In the genomic region with DNA sequence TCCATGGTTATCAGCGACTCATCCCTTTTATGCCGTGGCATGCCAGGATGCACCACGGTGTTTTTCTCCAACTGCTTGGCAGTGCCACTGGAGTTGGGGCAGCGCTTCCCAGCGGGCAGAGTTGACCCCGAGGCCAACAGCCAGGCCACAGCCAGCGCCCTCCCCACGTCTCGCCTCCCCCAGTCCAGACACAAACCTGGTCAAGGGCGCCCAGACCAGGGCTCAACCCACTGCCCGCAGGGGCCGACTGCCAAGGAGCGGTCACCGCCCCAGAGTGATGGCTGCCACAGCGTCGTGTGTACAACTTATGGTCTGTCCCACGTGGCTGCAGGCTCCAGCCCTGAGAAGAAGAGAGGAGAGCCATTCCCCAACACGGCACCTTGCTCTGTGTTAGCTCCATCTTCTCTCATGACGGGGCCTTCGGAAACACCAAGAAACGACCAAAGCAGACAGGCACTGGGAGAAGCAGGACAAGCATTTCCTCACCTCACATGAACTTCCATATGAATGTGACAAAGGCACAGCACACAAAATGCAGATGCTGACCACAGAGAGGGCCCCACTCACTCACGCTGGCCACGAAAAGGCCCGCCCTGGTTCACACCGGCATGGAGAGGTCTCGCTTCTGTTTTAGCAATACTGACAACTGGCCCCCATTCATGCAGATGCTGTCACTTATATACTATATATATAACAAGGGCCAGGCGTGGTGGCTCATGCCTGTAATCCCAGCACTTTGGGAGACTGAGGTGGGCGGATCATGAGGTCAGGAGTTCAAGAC, we compare ENCODE assay signal across 14 cellular contexts. TPM values are rescaled to one million over a fixed set of nuclear protein-coding genes. Genes with fewer than 3 reads are reported as not detected.
DNase-seq lines count a peak whose midpoint lies in the region; ATAC-seq and TF ChIP-seq lines count a peak whose summit lies in the region.
"Had no signal": no experiment of that assay in that cellular context is flagged by ENCODE, and none has a peak within 500 bp of the region (broad histone marks: within the 10 kb centered on the region; RNA-seq: fewer than 3 reads in every experiment).

No MANE protein-coding gene starts in this region.

- H3K4me1 Mint-ChIP-seq in activated naive CD8-positive, alpha-beta T cell treated with anti-CD3 and anti-CD28 coated beads, Interleukin-2, amount 50 U/mL, for 24 hours: peaks cover 46% of the 10 kb centered on the region

- peak; percentile 3 for DNase-seq in NCI-H748 (lab: John Stamatoyannopoulos, UW; ENCODE audit: unreplicated experiment)
- DNase-seq in NCI-H748 treated with DMSO at 0.1 percent for 48 hours (lab: John Stamatoyannopoulos, UW): no peak
- DNase-seq in HL-60 (ENCODE audit: low read depth in 1 of 2, low spot score in 1 of 2): no peak
- DNase-seq in activated naive CD8-positive, alpha-beta T cell treated with anti-CD3 and anti-CD28 coated beads, Interleukin-2, amount 50 U/mL, for 24 hours: no peak
- DNase-seq in neuronal stem cell (ENCODE audit: low spot score): no peak
- DNase-seq in smooth muscle cell (lab: John Stamatoyannopoulos, UW; ENCODE audit: unreplicated experiment): no peak
- DNase-seq in WERI-Rb-1: no peak
- DNase-seq in dermis blood vessel endothelial cell: no peak
- DNase-seq: DMS53, NCI-H1694, nucleus accumbens had no signal

- no peaks in the 10 kb centered on the region for H3K36me3 Mint-ChIP-seq in activated naive CD8-positive, alpha-beta T cell treated with anti-CD3 and anti-CD28 coated beads, Interleukin-2, amount 50 U/mL, for 24 hours (ENCODE audit: low read depth)

- peaks cover 4 to 11% of the 10 kb centered on the region in 2 donors for H3K4me1 ChIP-seq in neuronal stem cell (ENCODE audit: control insufficient read depth in 2 of 2, insufficient read depth in 1 of 2, low read depth in 1 of 2, low read length in 2 of 2)
- H3K4me1 ChIP-seq in smooth muscle cell (ENCODE audit: low read depth): no peaks in the 10 kb centered on the region

- H3K27ac Mint-ChIP-seq in activated naive CD8-positive, alpha-beta T cell treated with anti-CD3 and anti-CD28 coated beads, Interleukin-2, amount 50 U/mL, for 24 hours: no peak overlapping the region

- peak overlapping the region; percentile 8 for H3K23ac ChIP-seq in neuronal stem cell (ENCODE audit: low read depth, low read length, poor library complexity)

- H3K4me3 Mint-ChIP-seq in activated naive CD8-positive, alpha-beta T cell treated with anti-CD3 and anti-CD28 coated beads, Interleukin-2, amount 50 U/mL, for 24 hours: peak overlapping the region; percentile 56

- H3K27ac ChIP-seq in HL-60 (replicated peaks) (peak overlapping the region; percentile 64), neuronal stem cell (replicated peaks; ENCODE audit: low read length) (no peak overlapping the region), smooth muscle cell (ENCODE audit: low read depth) (no peak overlapping the region), WERI-Rb-1 (no peak overlapping the region)
- H3K27ac ChIP-seq: 22Rv1 had no signal

- peak overlapping the region; percentile 35 for H3K18ac ChIP-seq in neuronal stem cell (ENCODE audit: low read length)

- peak overlapping the region; percentile 45 for H2AK5ac ChIP-seq in neuronal stem cell (ENCODE audit: low read depth, low read length)

- peaks cover 3% of the 10 kb centered on the region for H3F3A ChIP-seq in smooth muscle cell (ENCODE audit: low read depth)

- no peaks in the 10 kb centered on the region for H3K27me3 Mint-ChIP-seq in activated naive CD8-positive, alpha-beta T cell treated with anti-CD3 and anti-CD28 coated beads, Interleukin-2, amount 50 U/mL, for 24 hours

- no peak for TF ChIP-seq CTCF in HL-60 (IDR thresholded peaks at IDR 0.05; ENCODE audit: insufficient read depth, low read length)
- TF ChIP-seq CTCF in smooth muscle cell (IDR thresholded peaks at IDR 0.05; ENCODE audit: borderline replicate concordance, insufficient read depth, poor library complexity, severe bottlenecking): no peak
- TF ChIP-seq CTCF in WERI-Rb-1 (IDR thresholded peaks at IDR 0.05; ENCODE audit: low read depth, low read length): no peak

- peaks cover 68% of the 10 kb centered on the region for H3K79me2 ChIP-seq in smooth muscle cell (ENCODE audit: low read depth)

- no peak overlapping the region for H3K14ac ChIP-seq in neuronal stem cell (ENCODE audit: low read length)

- no peak overlapping the region for H2BK12ac ChIP-seq in neuronal stem cell (ENCODE audit: low read length)

- H4K20me1 ChIP-seq in smooth muscle cell (ENCODE audit: low read depth): peaks cover 98% of the 10 kb centered on the region

- no peak overlapping the region for H4K91ac ChIP-seq in neuronal stem cell (ENCODE audit: low read depth, low read length, poor library complexity)

- H3K9ac ChIP-seq in neuronal stem cell (ENCODE audit: low read depth, low read length, poor library complexity) (peak overlapping the region; percentile 72), smooth muscle cell (ENCODE audit: low read depth) (no peak overlapping the region)

- H3K4me3 ChIP-seq in HL-60 (replicated peaks; ENCODE audit: insufficient read depth, low read length): no peak overlapping the region
- H3K4me3 ChIP-seq in neuronal stem cell (ENCODE audit: low read length in 2 of 2): no peak overlapping the region
- H3K4me3 ChIP-seq in smooth muscle cell: no peak overlapping the region
- no peak overlapping the region for H3K4me3 ChIP-seq in WERI-Rb-1 (ENCODE audit: low read depth, low read length)

- H3K27me3 ChIP-seq in HL-60 (ENCODE audit: insufficient read depth, poor library complexity, severe bottlenecking) (no peaks in the 10 kb centered on the region), neuronal stem cell (ENCODE audit: control insufficient read depth in 3 of 3, insufficient read depth in 3 of 3, low read depth in 1 of 3, low read length in 3 of 3) (no peaks in the 10 kb centered on the region), smooth muscle cell (ENCODE audit: low read depth) (no peaks in the 10 kb centered on the region), WERI-Rb-1 (ENCODE audit: insufficient read depth, low read depth, severe bottlenecking) (no peaks in the 10 kb centered on the region)

- no peaks in the 10 kb centered on the region for H3K9me3 Mint-ChIP-seq in activated naive CD8-positive, alpha-beta T cell treated with anti-CD3 and anti-CD28 coated beads, Interleukin-2, amount 50 U/mL, for 24 hours

- WGBS in neuronal stem cell (ENCODE audit: extremely low coverage in 2 of 2, insufficient read length in 2 of 2, insufficient replicate concordance in 1 of 2), 2 donors: no CpG with 5 or more reads among the region's 28 CpGs
- whole genome bisulfite sequencing in smooth muscle cell (ENCODE audit: low lambda C conversion rate): 96% methylated on average over 28 of the region's 28 CpGs

- H3K36me3 ChIP-seq in neuronal stem cell (replicated peaks in 1 of 2; ENCODE audit: control insufficient read depth in 2 of 2, insufficient read depth in 2 of 2, low read length in 2 of 2) (peaks cover 2 to 6% of the 10 kb centered on the region in 2 donors), smooth muscle cell (ENCODE audit: low read depth) (no peaks in the 10 kb centered on the region), WERI-Rb-1 (peaks cover 3% of the 10 kb centered on the region)

- H3K4ac ChIP-seq in neuronal stem cell (ENCODE audit: low read length): no peak overlapping the region

- no peak overlapping the region for H2BK120ac ChIP-seq in neuronal stem cell (ENCODE audit: low read depth, low read length)

- no peak for ATAC-seq in activated naive CD8-positive, alpha-beta T cell treated with anti-CD3 and anti-CD28 coated beads, Interleukin-2, amount 50 U/mL, for 24 hours

- H2BK15ac ChIP-seq in neuronal stem cell (ENCODE audit: low read length): no peak overlapping the region

- peaks cover 15% of the 10 kb centered on the region for H3K79me1 ChIP-seq in neuronal stem cell (ENCODE audit: low read depth, low read length)

- no peak overlapping the region for H4K8ac ChIP-seq in neuronal stem cell (ENCODE audit: low read depth, low read length)

- H3K9me3 ChIP-seq in neuronal stem cell (replicated peaks in 1 of 2; ENCODE audit: control insufficient read depth in 2 of 2, insufficient read depth in 1 of 2, low read depth in 1 of 2, low read length in 2 of 2) (no peaks in the 10 kb centered on the region), smooth muscle cell (replicated peaks; ENCODE audit: low read depth) (no peaks in the 10 kb centered on the region), WERI-Rb-1 (ENCODE audit: severe bottlenecking) (no peaks in the 10 kb centered on the region)

- H2AFZ ChIP-seq in neuronal stem cell (ENCODE audit: low read length): no peak overlapping the region
- H2AFZ ChIP-seq in smooth muscle cell (ENCODE audit: low read depth): no peak overlapping the region

- no peak overlapping the region for H3K4me2 ChIP-seq in neuronal stem cell (ENCODE audit: insufficient read depth, low read length, poor library complexity, severe bottlenecking)
- H3K4me2 ChIP-seq in smooth muscle cell: no peak overlapping the region

- no peak overlapping the region for H2BK5ac ChIP-seq in neuronal stem cell (ENCODE audit: low read length)

RNA-seq across cellular contexts. Expression of gene AXIN1, which starts 27.0 kb away (rescaled TPM):
- 19.3 TPM for polyA plus RNA-seq in neuronal stem cell (2013, experiment 1 of 2)
- polyA plus RNA-seq in neuronal stem cell (2013, experiment 2 of 2): 18.9 TPM
- 12.7 and 13.0 TPM in 2 replicates for total RNA-seq in smooth muscle cell
- polyA plus RNA-seq in smooth muscle cell: 15.0 and 15.2 TPM in 2 replicates
- total RNA-seq in dermis blood vessel endothelial cell: 28.2 and 31.9 TPM in 2 replicates

RNA-seq across cellular contexts. Expression of gene PDIA2, which starts 42.6 kb away (rescaled TPM):
- 0.43 TPM for polyA plus RNA-seq in neuronal stem cell (2013, experiment 1 of 2)
- polyA plus RNA-seq in neuronal stem cell (2013, experiment 2 of 2): 0.42 TPM
- total RNA-seq in smooth muscle cell (0.18 TPM in 1 of 2 replicates, not detected in the other), dermis blood vessel endothelial cell (0.34 TPM in 1 of 2 replicates, not detected in the other)
- polyA plus RNA-seq in smooth muscle cell: 0.43 and 0.86 TPM in 2 replicates
- total RNA-seq: kidney epithelial cell; T-helper 2 cell treated with Interferon-gamma antibody and Interleukin-4, amounts not matched to agents 100 ng/mL and 5 ng/mL, for 36 hours had no signal

RNA-seq across cellular contexts. Expression of gene MRPL28, which starts 44.8 kb away (rescaled TPM):
- polyA plus RNA-seq in neuronal stem cell (2013, experiment 1 of 2): 68.8 TPM
- polyA plus RNA-seq in neuronal stem cell (2013, experiment 2 of 2): 73.1 TPM
- total RNA-seq in smooth muscle cell: 80.8 and 84.6 TPM in 2 replicates
- 155 and 160 TPM in 2 replicates for polyA plus RNA-seq in smooth muscle cell
- total RNA-seq in dermis blood vessel endothelial cell: 85.9 and 103 TPM in 2 replicates

RNA-seq across cellular contexts. Expression of gene ARHGDIG, which starts 45.2 kb away (rescaled TPM):
- polyA plus RNA-seq in neuronal stem cell (2013, experiment 1 of 2): 0.85 TPM
- 0.89 TPM for polyA plus RNA-seq in neuronal stem cell (2013, experiment 2 of 2)
- total RNA-seq in smooth muscle cell (0.58 and 0.63 TPM in 2 replicates), dermis blood vessel endothelial cell (1.2 TPM in 1 of 2 replicates, not detected in the other)
- polyA plus RNA-seq in smooth muscle cell: 2.9 and 4.7 TPM in 2 replicates
- total RNA-seq: T-helper 2 cell treated with Interferon-gamma antibody and Interleukin-4, amounts not matched to agents 100 ng/mL and 5 ng/mL, for 36 hours had no signal

RNA-seq across cellular contexts. Expression of gene RGS11, which starts 49.8 kb away (rescaled TPM):
- polyA plus RNA-seq in neuronal stem cell (2013, experiment 1 of 2): 1.7 TPM
- 1.5 TPM for polyA plus RNA-seq in neuronal stem cell (2013, experiment 2 of 2)
- total RNA-seq in smooth muscle cell: 0.04 and 2.2 TPM in 2 replicates
- polyA plus RNA-seq in smooth muscle cell: 3.9 TPM in 2 replicates
- total RNA-seq in dermis blood vessel endothelial cell: 0.19 and 0.68 TPM in 2 replicates
- total RNA-seq: kidney epithelial cell had no signal
